15 cellular contexts compared by ENCODE assay signal in the genomic region with DNA sequence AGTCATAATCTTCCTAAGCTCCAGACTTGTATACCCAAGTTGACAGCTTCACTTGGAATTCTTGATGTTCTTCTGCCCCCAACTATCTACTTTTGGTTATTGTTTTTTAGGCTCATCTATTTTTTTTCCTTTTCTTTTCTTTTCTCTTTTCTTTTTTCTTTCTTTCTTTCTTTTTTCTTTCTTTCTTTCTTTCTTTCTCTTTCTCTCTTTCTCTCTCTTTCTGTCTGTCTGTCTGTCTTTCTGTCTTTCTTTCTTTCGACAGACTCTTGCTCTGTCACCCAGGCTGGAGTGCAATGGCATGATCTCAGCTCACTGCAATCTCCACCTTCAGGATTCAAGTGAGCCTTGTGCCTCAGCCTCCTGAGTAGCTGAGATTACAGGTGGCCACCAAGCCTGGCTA. TPM values are rescaled to one million over a fixed set of nuclear protein-coding genes. Genes with fewer than 3 reads are reported as not detected.
A peak's percentile ranks its signal among the peaks of the same experiment; 100 is the strongest.
DNase-seq lines count a peak whose midpoint lies in the region; ATAC-seq and TF ChIP-seq lines count a peak whose summit lies in the region.
"Had no signal": no experiment of that assay in that cellular context is flagged by ENCODE, and none has a peak within 500 bp of the region (broad histone marks: within the 10 kb centered on the region; RNA-seq: fewer than 3 reads in every experiment).

No MANE protein-coding gene starts in this region.

- POLR2A ChIA-PET in RWPE1 (lab: Yijun Ruan, JAX; ENCODE audit: low non-redundant PET): no interaction called here

- intact Hi-C loops in activated naive CD4-positive, alpha-beta T cell treated with anti-CD3 and anti-CD28 coated beads for 36 hours (cut with micrococcal nuclease): no loop called here

- peaks cover 20% of the 10 kb centered on the region for H3K36me3 Mint-ChIP-seq in activated naive CD4-positive, alpha-beta T cell treated with anti-CD3 and anti-CD28 coated beads, Interleukin-2, amount 50 U/mL, for 24 hours
- peaks cover 41% of the 10 kb centered on the region for H3K36me3 Mint-ChIP-seq in activated naive CD4-positive, alpha-beta T cell treated with anti-CD3 and anti-CD28 coated beads for 36 hours (ENCODE audit: low read depth)
- H3K36me3 Mint-ChIP-seq in chondrocyte (ENCODE audit: low read depth): peaks cover 28% of the 10 kb centered on the region
- H3K36me3 Mint-ChIP-seq in progenitor cell of endocrine pancreas (ENCODE audit: insufficient read depth): peaks cover 25% of the 10 kb centered on the region

- no peak overlapping the region for H3K4me3 Mint-ChIP-seq in activated naive CD4-positive, alpha-beta T cell treated with anti-CD3 and anti-CD28 coated beads, Interleukin-2, amount 50 U/mL, for 24 hours
- H3K4me3 Mint-ChIP-seq in activated naive CD4-positive, alpha-beta T cell treated with anti-CD3 and anti-CD28 coated beads for 36 hours: no peak overlapping the region
- H3K4me3 Mint-ChIP-seq in chondrocyte (ENCODE audit: unreplicated experiment): no peak overlapping the region
- H3K4me3 Mint-ChIP-seq in progenitor cell of endocrine pancreas (ENCODE audit: low read depth): no peak overlapping the region

- H3K9me3 Mint-ChIP-seq in activated naive CD4-positive, alpha-beta T cell treated with anti-CD3 and anti-CD28 coated beads, Interleukin-2, amount 50 U/mL, for 24 hours: no peaks in the 10 kb centered on the region
- no peaks in the 10 kb centered on the region for H3K9me3 Mint-ChIP-seq in activated naive CD4-positive, alpha-beta T cell treated with anti-CD3 and anti-CD28 coated beads for 36 hours
- no peaks in the 10 kb centered on the region for H3K9me3 Mint-ChIP-seq in chondrocyte (ENCODE audit: low read depth)
- no peaks in the 10 kb centered on the region for H3K9me3 Mint-ChIP-seq in progenitor cell of endocrine pancreas (ENCODE audit: low read depth)

- ATAC-seq in GM18909 (IDR thresholded peaks at IDR 0.05; ENCODE audit: poor library complexity, unreplicated experiment) (no peak), GM18517 (IDR thresholded peaks at IDR 0.05; ENCODE audit: unreplicated experiment) (no peak)
- ATAC-seq: left cardiac atrium, Right ventricle myocardium inferior had no signal

- in situ Hi-C loops in KBM-7 (cut with MboI; ENCODE audit: low pct_unique_long_range_greater_than_20kb, low sequenced_read_pairs): no loop called here

- TF ChIP-seq CTCF in RWPE1 (conservative IDR thresholded peaks at IDR 0.05; ENCODE audit: low read depth) (no peak), chondrocyte (IDR thresholded peaks at IDR 0.05) (no peak), progenitor cell of endocrine pancreas (IDR thresholded peaks at IDR 0.05; ENCODE audit: unreplicated experiment) (no peak)

- peak overlapping the region; percentile 4; the same call in 1 of the 2 replicates for H3K27ac ChIP-seq in RWPE1

- no peaks in the 10 kb centered on the region for H3K27me3 Mint-ChIP-seq in activated naive CD4-positive, alpha-beta T cell treated with anti-CD3 and anti-CD28 coated beads, Interleukin-2, amount 50 U/mL, for 24 hours
- H3K27me3 Mint-ChIP-seq in activated naive CD4-positive, alpha-beta T cell treated with anti-CD3 and anti-CD28 coated beads for 36 hours (ENCODE audit: low read depth): no peaks in the 10 kb centered on the region
- H3K27me3 Mint-ChIP-seq in chondrocyte (ENCODE audit: low read depth): no peaks in the 10 kb centered on the region
- no peaks in the 10 kb centered on the region for H3K27me3 Mint-ChIP-seq in progenitor cell of endocrine pancreas

- CTCF ChIA-PET in activated naive CD4-positive, alpha-beta T cell treated with anti-CD3 and anti-CD28 coated beads for 36 hours (lab: Charles Lee): no interaction called here
- CTCF ChIA-PET in RWPE1 (lab: Yijun Ruan, JAX): interaction anchor here (0.7 kb wide), 1 partner anchor 803 kb away, joined by 6 read pairs; no protein-coding TSS in a partner anchor

- H3K4me1 Mint-ChIP-seq in activated naive CD4-positive, alpha-beta T cell treated with anti-CD3 and anti-CD28 coated beads, Interleukin-2, amount 50 U/mL, for 24 hours: peaks cover 78% of the 10 kb centered on the region
- H3K4me1 Mint-ChIP-seq in activated naive CD4-positive, alpha-beta T cell treated with anti-CD3 and anti-CD28 coated beads for 36 hours (ENCODE audit: low read depth): peaks cover 51% of the 10 kb centered on the region
- H3K4me1 Mint-ChIP-seq in chondrocyte (ENCODE audit: low read depth) (peaks cover 29% of the 10 kb centered on the region), progenitor cell of endocrine pancreas (ENCODE audit: low read depth) (peaks cover 19% of the 10 kb centered on the region)

- H3K27ac Mint-ChIP-seq in activated naive CD4-positive, alpha-beta T cell treated with anti-CD3 and anti-CD28 coated beads, Interleukin-2, amount 50 U/mL, for 24 hours: peak overlapping the region; percentile 68
- no peak overlapping the region for H3K27ac Mint-ChIP-seq in activated naive CD4-positive, alpha-beta T cell treated with anti-CD3 and anti-CD28 coated beads for 36 hours
- H3K27ac Mint-ChIP-seq in chondrocyte (ENCODE audit: unreplicated experiment) (peak overlapping the region; percentile 54), progenitor cell of endocrine pancreas (peak overlapping the region; percentile 13)

- no peak for DNase-seq in activated naive CD4-positive, alpha-beta T cell treated with anti-CD3 and anti-CD28 coated beads for 36 hours
- DNase-seq in RWPE1 (ENCODE audit: low spot score): no peak
- no peak for DNase-seq in chondrocyte (ENCODE audit: low spot score)
- no peak for DNase-seq in progenitor cell of endocrine pancreas (ENCODE audit: low spot score, unreplicated experiment)
- DNase-seq in KBM-7: no peak
- DNase-seq: activated effector memory CD4-positive, alpha-beta T cell treated with anti-CD3 and anti-CD28 coated beads, Interleukin-2, amount 50 U/mL, for 16 hours; left cardiac atrium; NCI-H1694; NCI-H2227 treated with DMSO at 0.1 percent for 48 hours; NCI-H774; trophoblast cell had no signal

RNA-seq across cellular contexts. Expression of gene KMT2E, which starts 36.5 kb away (rescaled TPM):
- 10 to 100 TPM; 63.3 to 63.4 TPM for total RNA-seq in activated naive CD4-positive, alpha-beta T cell treated with anti-CD3 and anti-CD28 coated beads for 36 hours
- total RNA-seq in chondrocyte: 59.6 to 63.1 TPM (median 59.9 TPM) in 3 replicates
- total RNA-seq in progenitor cell of endocrine pancreas: 107 TPM in 2 replicates
